1 cellular context compared by ENCODE assay signal in genomic region chr17:64688481-64688880, GRCh38.
TF ChIP-seq lines count a peak whose summit lies in the region.

No MANE protein-coding gene starts in this region.

TF ChIP-seq in HCT116, 20 proteins besides CTCF, POLR2A, EP300 and RAD21 (continued from another document):
- TF ChIP-seq REST (IDR thresholded peaks at IDR 0.05; ENCODE audit: low read depth): no peak
- TF ChIP-seq ATF3 (IDR thresholded peaks at IDR 0.05): no peak
- no peak for TF ChIP-seq YY1 (IDR thresholded peaks at IDR 0.05; ENCODE audit: extremely low read depth, insufficient replicate concordance, low read depth, low read length)
- no peak for TF ChIP-seq MAX (IDR thresholded peaks at IDR 0.05)
- no peak for TF ChIP-seq CBX3 (IDR thresholded peaks at IDR 0.05; ENCODE audit: low read depth)
- TF ChIP-seq FOSL1 (IDR thresholded peaks at IDR 0.05; ENCODE audit: low read depth): no peak
- TF ChIP-seq ZBTB33 (IDR thresholded peaks at IDR 0.05; ENCODE audit: extremely low read depth, insufficient replicate concordance, low read length): no peak
- no peak for TF ChIP-seq ELF1 (IDR thresholded peaks at IDR 0.05; ENCODE audit: borderline replicate concordance, low read depth)
- TF ChIP-seq ZFX (IDR thresholded peaks at IDR 0.05): no peak
- no peak for TF ChIP-seq EZH2 (IDR thresholded peaks at IDR 0.05)
- no peak for TF ChIP-seq JUND (IDR thresholded peaks at IDR 0.05)
- no peak for TF ChIP-seq TCF7L2 (IDR thresholded peaks at IDR 0.05; ENCODE audit: borderline replicate concordance, extremely low read depth, insufficient read depth, insufficient read length)
- TF ChIP-seq ZNF274 (IDR thresholded peaks at IDR 0.05; ENCODE audit: low read depth, low read length): no peak
- TF ChIP-seq SRF (IDR thresholded peaks at IDR 0.05; ENCODE audit: low read depth): no peak
